23 cellular contexts compared by ENCODE assay signal in genomic region chr3:131387796-131388195, GRCh38. TPM values are rescaled to one million over a fixed set of nuclear protein-coding genes. Genes with fewer than 3 reads are reported as not detected.
DNase-seq lines count a peak whose midpoint lies in the region; ATAC-seq and TF ChIP-seq lines count a peak whose summit lies in the region.
"Had no signal": no experiment of that assay in that cellular context is flagged by ENCODE, and none has a peak within 500 bp of the region (broad histone marks: within the 10 kb centered on the region; RNA-seq: fewer than 3 reads in every experiment).

No MANE protein-coding gene starts in this region.

- H3K36me3 Mint-ChIP-seq in T-helper 2 cell treated with Interferon-gamma antibody and Interleukin-4, amounts not matched to agents 5 μg/mL and 100 μg/mL, for 36 hours (ENCODE audit: low read depth): peaks cover 25% of the 10 kb centered on the region
- peaks cover 18 to 33% of the 10 kb centered on the region in 2 donors for H3K36me3 Mint-ChIP-seq in stimulated activated naive B cell treated with anti-CD40 and anti-IgM and Interleukin-4, amounts not matched to agents 10 μg/mL and 1 μg/mL and 100 μg/mL, for 72 hours

- TF ChIP-seq CTCF in mucosa of descending colon (IDR thresholded peaks at IDR 0.05) (no peak), testis (IDR thresholded peaks at IDR 0.05) (no peak), GM13977 (IDR thresholded peaks at IDR 0.05; ENCODE audit: extremely low read depth, insufficient read depth, missing control alignments) (no peak)

- H3K27ac ChIP-seq in testis: peak overlapping the region; percentile 59 to 77
- H3K27ac ChIP-seq: pancreas, RWPE1 had no signal

- H3K4me3 ChIP-seq in mucosa of descending colon (no peak overlapping the region), testis (no peak overlapping the region)
- H3K4me3 ChIP-seq: pancreas had no signal

- no peaks in the 10 kb centered on the region for H3K9me3 Mint-ChIP-seq in T-helper 2 cell treated with Interferon-gamma antibody and Interleukin-4, amounts not matched to agents 5 μg/mL and 100 μg/mL, for 36 hours
- no peaks in the 10 kb centered on the region for H3K9me3 Mint-ChIP-seq in stimulated activated naive B cell treated with anti-CD40 and anti-IgM and Interleukin-4, amounts not matched to agents 10 μg/mL and 1 μg/mL and 100 μg/mL, for 72 hours
- H3K9me3 Mint-ChIP-seq: activated CD4-positive, alpha-beta memory T cell treated with anti-CD3 and anti-CD28 coated beads, Interleukin-2, amount 10 ng/mL, durations not matched to agents 7 days and 5 days; activated T-cell treated with anti-CD3 and anti-CD28 coated beads, Interleukin-2, amount 50 U/mL, for 4 hours; natural killer cell treated with Interleukin-12 subunit alpha and Interleukin-12 subunit beta and Interleukin-15 and Interleukin-18, amount 100 ng/mL, for 72 hours had no signal

- peaks cover 43% of the 10 kb centered on the region for H3K4me1 Mint-ChIP-seq in T-helper 2 cell treated with Interferon-gamma antibody and Interleukin-4, amounts not matched to agents 5 μg/mL and 100 μg/mL, for 36 hours (ENCODE audit: low read depth)
- H3K4me1 Mint-ChIP-seq in stimulated activated naive B cell treated with anti-CD40 and anti-IgM and Interleukin-4, amounts not matched to agents 10 μg/mL and 1 μg/mL and 100 μg/mL, for 72 hours: peaks cover 30 to 36% of the 10 kb centered on the region in 2 donors

- no peak for TF ChIP-seq POLR2A in testis (IDR thresholded peaks at IDR 0.05)

- intact Hi-C loops in mucosa of descending colon (cut with DNase I, micrococcal nuclease) (loop anchor here in 1 of 2 donors (10.0 kb wide), 1 partner anchor 117 kb away; the partner anchor contains the start of gene MRPL3), testis (cut with DNase I; ENCODE audit: low total_unique reads) (no loop called here)

- WGBS in testis, 2 donors: 20 to 50% methylated on average over 1 of the region's 1 CpG

- H3K9me3 ChIP-seq in mucosa of descending colon: no peaks in the 10 kb centered on the region
- H3K9me3 ChIP-seq in testis: no peaks in the 10 kb centered on the region
- H3K9me3 ChIP-seq: pancreas, SK-N-SH had no signal

- peak overlapping the region; percentile 12 for H3K27ac Mint-ChIP-seq in T-helper 2 cell treated with Interferon-gamma antibody and Interleukin-4, amounts not matched to agents 5 μg/mL and 100 μg/mL, for 36 hours
- no peak overlapping the region for H3K27ac Mint-ChIP-seq in stimulated activated naive B cell treated with anti-CD40 and anti-IgM and Interleukin-4, amounts not matched to agents 10 μg/mL and 1 μg/mL and 100 μg/mL, for 72 hours
- H3K27ac Mint-ChIP-seq: natural killer cell treated with Interleukin-12 subunit alpha and Interleukin-12 subunit beta and Interleukin-15 and Interleukin-18, amount 100 ng/mL, for 72 hours had no signal

- no peaks in the 10 kb centered on the region for H3K27me3 ChIP-seq in testis
- H3K27me3 ChIP-seq: pancreas had no signal

- DNase-seq in T-helper 2 cell treated with Interferon-gamma antibody and Interleukin-4, amounts not matched to agents 5 μg/mL and 100 μg/mL, for 36 hours (ENCODE audit: low spot score): no peak
- DNase-seq in T-helper 2 cell: no peak
- peak; percentile 15 for DNase-seq in dermis blood vessel endothelial cell
- no peak for DNase-seq in mucosa of descending colon
- DNase-seq in testis: no peak
- no peak for DNase-seq in GM13977 (ENCODE audit: low spot score)
- DNase-seq in stimulated activated naive B cell treated with anti-CD40 and anti-IgM and Interleukin-4, amounts not matched to agents 10 μg/mL and 1 μg/mL and 100 μg/mL, for 72 hours: no peak
- DNase-seq in NCI-H2196 (lab: John Stamatoyannopoulos, UW; ENCODE audit: unreplicated experiment): no peak
- DNase-seq: activated CD4-positive, alpha-beta memory T cell treated with anti-CD3 and anti-CD28 coated beads, Interleukin-2, amount 10 ng/mL, durations not matched to agents 7 days and 5 days; activated naive CD4-positive, alpha-beta T cell treated with Interleukin-2 at 50 U/mL for 16 hours; activated T-cell treated with anti-CD3 and anti-CD28 coated beads, Interleukin-2, amount 50 U/mL, for 4 hours; amygdala; effector memory CD4-positive, alpha-beta T cell; H7; mammary epithelial cell; NCI-H1092 treated with DMSO at 0.1 percent for 48 hours; NCI-H2081 treated with DMSO at 0.1 percent for 48 hours; pancreas; SK-N-SH; stimulated activated naive CD4-positive, alpha-beta T cell treated with Interleukin-2 at 50 U/mL for 16 hours; T-helper 9 cell had no signal

- in situ Hi-C loops in GM13977 (cut with MboI; ENCODE audit: low pct_unique_long_range_greater_than_20kb, low sequenced_read_pairs, unreplicated experiment): no loop called here

- peaks cover 30% of the 10 kb centered on the region for H3K4me1 ChIP-seq in mucosa of descending colon (ENCODE audit: low read depth)
- peaks cover 22% of the 10 kb centered on the region for H3K4me1 ChIP-seq in testis

- ATAC-seq in mucosa of descending colon: peak; percentile 9
- no peak for ATAC-seq in stimulated activated naive B cell treated with anti-CD40 and anti-IgM and Interleukin-4, amounts not matched to agents 10 μg/mL and 1 μg/mL and 100 μg/mL, for 72 hours (replicated peaks)
- ATAC-seq: activated T-cell treated with anti-CD3 and anti-CD28 coated beads, Interleukin-2, amount 50 U/mL, for 4 hours; natural killer cell treated with Interleukin-12 subunit alpha and Interleukin-12 subunit beta and Interleukin-15 and Interleukin-18, amount 100 ng/mL, for 72 hours; pancreas had no signal

- H3K4me3 Mint-ChIP-seq in T-helper 2 cell treated with Interferon-gamma antibody and Interleukin-4, amounts not matched to agents 5 μg/mL and 100 μg/mL, for 36 hours: no peak overlapping the region
- no peak overlapping the region for H3K4me3 Mint-ChIP-seq in stimulated activated naive B cell treated with anti-CD40 and anti-IgM and Interleukin-4, amounts not matched to agents 10 μg/mL and 1 μg/mL and 100 μg/mL, for 72 hours
- H3K4me3 Mint-ChIP-seq: activated CD4-positive, alpha-beta memory T cell treated with anti-CD3 and anti-CD28 coated beads, Interleukin-2, amount 10 ng/mL, durations not matched to agents 7 days and 5 days; activated T-cell treated with anti-CD3 and anti-CD28 coated beads, Interleukin-2, amount 50 U/mL, for 4 hours; natural killer cell treated with Interleukin-12 subunit alpha and Interleukin-12 subunit beta and Interleukin-15 and Interleukin-18, amount 100 ng/mL, for 72 hours had no signal

- no peaks in the 10 kb centered on the region for H3K27me3 Mint-ChIP-seq in T-helper 2 cell treated with Interferon-gamma antibody and Interleukin-4, amounts not matched to agents 5 μg/mL and 100 μg/mL, for 36 hours (ENCODE audit: low read depth)
- H3K27me3 Mint-ChIP-seq in stimulated activated naive B cell treated with anti-CD40 and anti-IgM and Interleukin-4, amounts not matched to agents 10 μg/mL and 1 μg/mL and 100 μg/mL, for 72 hours: peaks cover 0 to 4% of the 10 kb centered on the region in 2 donors
- H3K27me3 Mint-ChIP-seq: activated CD4-positive, alpha-beta memory T cell treated with anti-CD3 and anti-CD28 coated beads, Interleukin-2, amount 10 ng/mL, durations not matched to agents 7 days and 5 days had no signal

- no peaks in the 10 kb centered on the region for H3K36me3 ChIP-seq in mucosa of descending colon (ENCODE audit: low read depth)
- no peaks in the 10 kb centered on the region for H3K36me3 ChIP-seq in testis (ENCODE audit: low read depth, missing control alignments)
- H3K36me3 ChIP-seq: pancreas had no signal

RNA-seq across cellular contexts. Expression of gene NUDT16, which starts 6.2 kb away (rescaled TPM):
- total RNA-seq in dermis blood vessel endothelial cell: 18.2 and 22.0 TPM in 2 replicates
- 10 to 100 TPM; 31.7 to 45.9 (median 39.9) TPM for total RNA-seq in mucosa of descending colon
- total RNA-seq in testis: 10 to 100 TPM; 20.8 to 26.4 TPM
- 20.6 TPM for polyA plus RNA-seq in testis (ENCODE audit: insufficient read depth, low read depth, low replicate concordance)
